ENCODE assay signal across 12 cellular contexts in genomic region chr4:168659971-168660465, GRCh38.
"Had no signal": no experiment of that assay in that cellular context is flagged by ENCODE, and none has a peak within 500 bp of the region (broad histone marks: within the 10 kb centered on the region; RNA-seq: fewer than 3 reads in every experiment).

No MANE protein-coding gene starts in this region.

- DNase-seq: activated CD4-positive, alpha-beta T cell treated with anti-CD3 and anti-CD28 coated beads, Interleukin-2, amount 50 U/mL, for 4 hours; activated gamma-delta T cell; activated T-cell treated with anti-CD3 and anti-CD28 coated beads, Interleukin-2, amount 50 U/mL, for 72 hours; erythroblast; kidney; left lung; naive thymus-derived CD4-positive, alpha-beta T cell; posterior cingulate gyrus; stimulated activated CD4-positive, alpha-beta T cell treated with anti-CD3 and anti-CD28 coated beads, Interleukin-15, amount 100 ng/mL, for 24 hours; stimulated activated CD4-positive, alpha-beta T cell treated with anti-CD3 and anti-CD28 coated beads, Interleukin-2, amount 100 ng/mL, for 48 hours; testis had no signal

- H3K9me3 ChIP-seq: left lung, testis had no signal

- H3K4me3 ChIP-seq: left lung, skin epidermis, testis had no signal

- H3K4me1 ChIP-seq: left lung, testis had no signal

- H3K27ac ChIP-seq: left lung, testis had no signal

- H3K36me3 ChIP-seq: left lung had no signal

- ATAC-seq: activated T-cell treated with anti-CD3 and anti-CD28 coated beads, Interleukin-2, amount 50 U/mL, for 72 hours; left lung; naive thymus-derived CD4-positive, alpha-beta T cell had no signal

- H3K27me3 ChIP-seq: left lung, testis had no signal
